ENCODE assay signal across 10 cellular contexts in genomic region chr10:34537629-34538231, GRCh38.
DNase-seq lines count a peak whose midpoint lies in the region; ATAC-seq and TF ChIP-seq lines count a peak whose summit lies in the region.
"Had no signal": no experiment of that assay in that cellular context is flagged by ENCODE, and none has a peak within 500 bp of the region (broad histone marks: within the 10 kb centered on the region; RNA-seq: fewer than 3 reads in every experiment).

No MANE protein-coding gene starts in this region.

- peaks cover 61% of the 10 kb centered on the region for H3K79me2 ChIP-seq in neural progenitor cell (ENCODE audit: low read depth)

- H3K4me1 ChIP-seq in neural progenitor cell: peaks cover 11% of the 10 kb centered on the region
- no peaks in the 10 kb centered on the region for H3K4me1 ChIP-seq in SJCRH30
- H3K4me1 ChIP-seq: parathyroid adenoma had no signal

- H3K4me3 Mint-ChIP-seq in neural progenitor cell: no peak overlapping the region

- H3K27ac Mint-ChIP-seq in neural progenitor cell: peak overlapping the region; percentile 92
- H3K27ac Mint-ChIP-seq: activated B cell treated with CpG ODN at 0.5 μM for 24 hours had no signal

- H3K4me3 ChIP-seq in neural progenitor cell: no peak overlapping the region
- H3K4me3 ChIP-seq in SJCRH30: no peak overlapping the region

- peaks cover 41% of the 10 kb centered on the region for H3K4me1 Mint-ChIP-seq in neural progenitor cell

- peaks cover 5% of the 10 kb centered on the region for H3F3A ChIP-seq in neural progenitor cell (ENCODE audit: low read depth)

- no peaks in the 10 kb centered on the region for H3K9me3 ChIP-seq in neural progenitor cell (ENCODE audit: low read depth)
- no peaks in the 10 kb centered on the region for H3K9me3 ChIP-seq in SJCRH30 (replicated peaks)

- H3K36me3 Mint-ChIP-seq in neural progenitor cell: peaks cover 15% of the 10 kb centered on the region

- H3K36me3 ChIP-seq in neural progenitor cell (no peaks in the 10 kb centered on the region), SJCRH30 (no peaks in the 10 kb centered on the region)

- H3K27me3 Mint-ChIP-seq in neural progenitor cell (ENCODE audit: insufficient read depth, low read depth): no peaks in the 10 kb centered on the region
- H3K27me3 Mint-ChIP-seq: activated B cell treated with CpG ODN at 0.5 μM for 24 hours had no signal

- no peak for TF ChIP-seq CTCF in neural progenitor cell (IDR thresholded peaks at IDR 0.05)

- no peak for DNase-seq in neural progenitor cell (ENCODE audit: low spot score)
- no peak for DNase-seq in stimulated activated naive CD8-positive, alpha-beta T cell treated with anti-CD3 and anti-CD28 coated beads, Interleukin-15, Interleukin-2, amounts not matched to agents 100 U/mL and 50 U/mL, for 24 hours
- no peak for DNase-seq in SJCRH30
- DNase-seq in substantia nigra (lab: John Stamatoyannopoulos, UW): no peak
- no peak for DNase-seq in dermis blood vessel endothelial cell
- DNase-seq: activated B cell treated with CpG ODN at 0.5 μM for 24 hours had no signal

- H3K4me2 ChIP-seq in neural progenitor cell: no peak overlapping the region

- H3K27ac ChIP-seq in neural progenitor cell (no peak overlapping the region), SJCRH30 (no peak overlapping the region), substantia nigra (ENCODE audit: low read depth, low read length, poor library complexity, severe bottlenecking) (no peak overlapping the region)
- H3K27ac ChIP-seq: parathyroid adenoma had no signal

- no peaks in the 10 kb centered on the region for H3K27me3 ChIP-seq in neural progenitor cell
- no peaks in the 10 kb centered on the region for H3K27me3 ChIP-seq in SJCRH30

- H3K9ac ChIP-seq in neural progenitor cell: no peak overlapping the region
- H3K9ac ChIP-seq: parathyroid adenoma had no signal

- H4K20me1 ChIP-seq in neural progenitor cell (ENCODE audit: low read depth): peaks cover 18% of the 10 kb centered on the region

- no peak overlapping the region for H2AFZ ChIP-seq in neural progenitor cell (replicated peaks)
- H2AFZ ChIP-seq: parathyroid adenoma had no signal

- ATAC-seq in GM18909 (IDR thresholded peaks at IDR 0.05; ENCODE audit: poor library complexity, unreplicated experiment): peak; percentile 74
- ATAC-seq in HG02571 (IDR thresholded peaks at IDR 0.05; ENCODE audit: unreplicated experiment): peak; percentile 73
- peak; percentile 85 for ATAC-seq in HG03565 (IDR thresholded peaks at IDR 0.05; ENCODE audit: unreplicated experiment)
- ATAC-seq in stimulated activated naive CD8-positive, alpha-beta T cell treated with anti-CD3 and anti-CD28 coated beads, Interleukin-15, Interleukin-2, amounts not matched to agents 100 U/mL and 50 U/mL, for 24 hours: no peak

- H3K9me3 Mint-ChIP-seq in neural progenitor cell: peaks cover 17% of the 10 kb centered on the region
- H3K9me3 Mint-ChIP-seq: activated B cell treated with CpG ODN at 0.5 μM for 24 hours had no signal
